1 cellular context compared by ENCODE assay signal in genomic region chr19:14206737-14207725, GRCh38.
A peak's percentile ranks its signal among the peaks of the same experiment; 100 is the strongest.
TF ChIP-seq lines count a peak whose summit lies in the region.

No MANE protein-coding gene starts in this region.

TF ChIP-seq in HEK293, 187 proteins besides CTCF, POLR2A, EP300 and RAD21 (continued from another document):
- TF ChIP-seq ZBTB44 (tag by site-specific recombination; IDR thresholded peaks at IDR 0.05) (peak; percentile 41; the same call in 1 of the 2 replicates), KLF16 (tag by site-specific recombination; IDR thresholded peaks at IDR 0.05) (peak; percentile 67; the same call in 1 of the 2 replicates), GLI2 (tag by site-specific recombination; IDR thresholded peaks at IDR 0.05; ENCODE audit: borderline replicate concordance, low read depth) (0 out of 2 replicates have a peak, but pooled peaks have one; percentile 10), ZBTB8A (tag by site-specific recombination; IDR thresholded peaks at IDR 0.05) (peak; percentile 94), ZNF629 (tag by site-specific recombination; IDR thresholded peaks at IDR 0.05) (peak; percentile 86), ZNF600 (tag by site-specific recombination; IDR thresholded peaks at IDR 0.05) (peak; percentile 70), ZBTB1 (tag by site-specific recombination; IDR thresholded peaks at IDR 0.05) (0 out of 2 replicates have a peak, but pooled peaks have one; percentile 11), ZXDB (tag by site-specific recombination; IDR thresholded peaks at IDR 0.05) (peak; percentile 92), ZBTB7A (tag by site-specific recombination; IDR thresholded peaks at IDR 0.05; ENCODE audit: low read depth) (peak; percentile 43; the same call in 1 of the 2 replicates), ATF2 (tag by site-specific recombination; IDR thresholded peaks at IDR 0.05; ENCODE audit: low read depth) (peak; percentile 39; the same call in 1 of the 2 replicates), GLIS1 (tag by site-specific recombination; IDR thresholded peaks at IDR 0.05) (peak; percentile 97), ZBTB21 (tag by site-specific recombination; IDR thresholded peaks at IDR 0.05) (peak; percentile 60), ZBTB11 (tag by site-specific recombination; conservative IDR thresholded peaks at IDR 0.05; ENCODE audit: low read depth) (peak; percentile 60), ZNF660 (tag by site-specific recombination; IDR thresholded peaks at IDR 0.05) (peak; percentile 69), ZNF777 (tag by site-specific recombination; IDR thresholded peaks at IDR 0.05; ENCODE audit: borderline replicate concordance) (peak; percentile 28; the same call in 1 of the 2 replicates), ZNF146 (tag by site-specific recombination; IDR thresholded peaks at IDR 0.05) (0 out of 2 replicates have a peak, but pooled peaks have one; percentile 2), HIC1 (tag by site-specific recombination; IDR thresholded peaks at IDR 0.05) (0 out of 2 replicates have a peak, but pooled peaks have one; percentile 45), ZNF623 (tag by site-specific recombination; IDR thresholded peaks at IDR 0.05) (0 out of 2 replicates have a peak, but pooled peaks have one; percentile 18), ZNF148 (tag by site-specific recombination; IDR thresholded peaks at IDR 0.05; ENCODE audit: borderline replicate concordance) (peak; percentile 79; the same call in 1 of the 2 replicates), ZFP69B (tag by site-specific recombination; IDR thresholded peaks at IDR 0.05) (peak; percentile 79), REPIN1 (tag by site-specific recombination; IDR thresholded peaks at IDR 0.05; ENCODE audit: low read depth) (peak; percentile 44; the same call in 1 of the 2 replicates), GLI4 (tag by site-specific recombination; IDR thresholded peaks at IDR 0.05) (peak; percentile 71; the same call in 1 of the 2 replicates), ZNF449 (tag by site-specific recombination; IDR thresholded peaks at IDR 0.05) (peak; percentile 12; the same call in 1 of the 2 replicates), WT1 (tag by site-specific recombination; IDR thresholded peaks at IDR 0.05) (peak; percentile 50; the same call in 1 of the 2 replicates), ZNF2 (tag by site-specific recombination; IDR thresholded peaks at IDR 0.05) (0 out of 2 replicates have a peak, but pooled peaks have one; percentile 59)
